In genomic region chr1:98781906-98782305, GRCh38 we compare ENCODE assay signal across 25 cellular contexts.
"Had no signal": no experiment of that assay in that cellular context is flagged by ENCODE, and none has a peak within 500 bp of the region (broad histone marks: within the 10 kb centered on the region; RNA-seq: fewer than 3 reads in every experiment).

No MANE protein-coding gene starts in this region.

- H3K4me1 ChIP-seq: heart left ventricle, left lung, pancreas, right atrium auricular region, suprapubic skin, transverse colon, upper lobe of right lung, uterus had no signal

- H3K4me2 ChIP-seq: hepatocyte, smooth muscle cell had no signal

- H3K79me2 ChIP-seq: hepatocyte had no signal

- H3K36me3 ChIP-seq: heart left ventricle, left lung, neutrophil, pancreas, right atrium auricular region, suprapubic skin, transverse colon, upper lobe of right lung, uterus had no signal

- ATAC-seq: heart left ventricle; left lung; naive thymus-derived CD4-positive, alpha-beta T cell; pancreas; sciatic nerve; stimulated activated naive CD8-positive, alpha-beta T cell treated with anti-CD3 and anti-CD28 coated beads, Interleukin-15, amount 100 ng/mL, for 72 hours; upper lobe of right lung had no signal

- H3K27ac ChIP-seq: coronary artery, heart left ventricle, hepatocyte, left lung, neutrophil, pancreas, right atrium auricular region, suprapubic skin, transverse colon, upper lobe of right lung, uterus had no signal

- H3K4me3 ChIP-seq: coronary artery, heart left ventricle, hepatocyte, left lung, pancreas, right atrium auricular region, smooth muscle cell, suprapubic skin, transverse colon, upper lobe of right lung, uterus had no signal

- H3K9me3 ChIP-seq: neutrophil, pancreas, suprapubic skin, transverse colon, upper lobe of right lung, uterus had no signal

- DNase-seq: dermis blood vessel endothelial cell; effector memory CD4-positive, alpha-beta T cell; heart left ventricle; left lung; mesendoderm; midbrain; naive thymus-derived CD4-positive, alpha-beta T cell; nephron progenitor cell; pancreas; stimulated activated CD4-positive, alpha-beta T cell treated with anti-CD3 and anti-CD28 coated beads, Interleukin-12 subunit alpha, Interleukin-12 subunit beta, amount 100 ng/mL, for 4 hours; stimulated activated CD4-positive, alpha-beta T cell treated with anti-CD3 and anti-CD28 coated beads, Interleukin-1b, Interleukin-23, amount 100 ng/mL, for 48 hours; stimulated activated CD4-positive, alpha-beta T cell treated with anti-CD3 and anti-CD28 coated beads, Interleukin-4, amount 100 ng/mL, for 1 hour; stimulated activated CD8-positive, alpha-beta memory T cell treated with anti-CD3 and anti-CD28 coated beads, Interleukin-4, amount 100 ng/mL, for 48 hours; stimulated activated naive CD4-positive, alpha-beta T cell; stimulated activated naive CD8-positive, alpha-beta T cell treated with anti-CD3 and anti-CD28 coated beads, Interleukin-15, amount 100 ng/mL, for 72 hours; transverse colon; upper lobe of right lung; uterus had no signal

- H3K27me3 ChIP-seq: heart left ventricle, hepatocyte, left lung, neutrophil, pancreas, right atrium auricular region, suprapubic skin, transverse colon, upper lobe of right lung, uterus had no signal

- H2AFZ ChIP-seq: hepatocyte had no signal
